In genomic region chr1:246528933-246529731, GRCh38 we compare ENCODE assay signal across 2 cellular contexts.
TF ChIP-seq lines count a peak whose summit lies in the region.

No MANE protein-coding gene starts in this region.

TF ChIP-seq in GM23338, 12 proteins besides CTCF, POLR2A, EP300 and RAD21:
- no peak for TF ChIP-seq EZH2phosphoT487 (IDR thresholded peaks at IDR 0.05; ENCODE audit: unreplicated experiment)

TF ChIP-seq in K562, 482 proteins besides CTCF, POLR2A, EP300 and RAD21:
- TF ChIP-seq ESRRA (IDR thresholded peaks at IDR 0.05; ENCODE audit: borderline replicate concordance, low read depth): peak; percentile 47
- no peak for TF ChIP-seq CUX1 (CRISPR knock-in tag; IDR thresholded peaks at IDR 0.05)
